ENCODE assay signal across 9 cellular contexts in genomic region chr14:100159865-100160533, GRCh38. TPM values are rescaled to one million over a fixed set of nuclear protein-coding genes. Genes with fewer than 3 reads are reported as not detected.
DNase-seq lines count a peak whose midpoint lies in the region; ATAC-seq and TF ChIP-seq lines count a peak whose summit lies in the region.
"Had no signal": no experiment of that assay in that cellular context is flagged by ENCODE, and none has a peak within 500 bp of the region (broad histone marks: within the 10 kb centered on the region; RNA-seq: fewer than 3 reads in every experiment).

No MANE protein-coding gene starts in this region.

- H3K9ac ChIP-seq in NT2/D1 (ENCODE audit: insufficient read length, low read depth) = no peak overlapping the region
- H3K9ac ChIP-seq: KMS-11 had no signal

- peaks cover 6% of the 10 kb centered on the region for H3K4me1 Mint-ChIP-seq in activated CD4-positive, alpha-beta T cell treated with anti-CD3 and anti-CD28 coated beads for 36 hours
- H3K4me1 Mint-ChIP-seq in stimulated activated effector memory CD8-positive, alpha-beta T cell treated with anti-CD3 and anti-CD28 coated beads, Interleukin-12 subunit alpha, Interleukin-12 subunit beta, amount 100 ng/mL, for 72 hours = no peaks in the 10 kb centered on the region

- H3K27me3 Mint-ChIP-seq in activated CD4-positive, alpha-beta T cell treated with anti-CD3 and anti-CD28 coated beads for 36 hours = peaks cover 17% of the 10 kb centered on the region

- intact Hi-C loops in activated CD4-positive, alpha-beta T cell treated with anti-CD3 and anti-CD28 coated beads for 36 hours (cut with DNase I, micrococcal nuclease) = loop anchor here in 1 of 2 experiments (1.0 to 10.0 kb wide), 7 partner anchors 32 to 365 kb away; partner anchors contain the start of gene EML1

- no peak for DNase-seq in activated CD4-positive, alpha-beta T cell treated with anti-CD3 and anti-CD28 coated beads for 36 hours
- DNase-seq in activated CD4-positive, alpha-beta T cell treated with anti-CD3 and anti-CD28 coated beads, Interleukin-2, amount 50 U/mL, for 48 hours = no peak
- DNase-seq in NT2/D1 (ENCODE audit: low read depth, low spot score) (no peak), right atrium auricular region (ENCODE audit: low spot score) (no peak), activated gamma-delta T cell treated with Interleukin-2 at 50 U/mL for 16 hours (no peak)
- DNase-seq in stimulated activated effector memory CD8-positive, alpha-beta T cell treated with anti-CD3 and anti-CD28 coated beads, Interleukin-12 subunit alpha, Interleukin-12 subunit beta, amount 100 ng/mL, for 72 hours (ENCODE audit: low spot score in 2 of 2) = no peak

- ATAC-seq in activated CD4-positive, alpha-beta T cell treated with anti-CD3 and anti-CD28 coated beads for 36 hours = peak; percentile 39
- peak; percentile 17 for ATAC-seq in stimulated activated effector memory CD8-positive, alpha-beta T cell treated with anti-CD3 and anti-CD28 coated beads, Interleukin-12 subunit alpha, Interleukin-12 subunit beta, amount 100 ng/mL, for 72 hours
- no peak for ATAC-seq in HG03565 (IDR thresholded peaks at IDR 0.05; ENCODE audit: unreplicated experiment)
- no peak for ATAC-seq in GM21526 (IDR thresholded peaks at IDR 0.05; ENCODE audit: low FRiP score, unreplicated experiment)

- H3K4me3 ChIP-seq in NT2/D1 (ENCODE audit: insufficient read length, low read depth) = peak overlapping the region; percentile 28
- peak overlapping the region; percentile 4 to 48 for H3K4me3 ChIP-seq in right atrium auricular region

- H3K36me3 ChIP-seq in NT2/D1 (ENCODE audit: insufficient read depth, insufficient read length, low read length) = no peaks in the 10 kb centered on the region
- H3K36me3 ChIP-seq in right atrium auricular region = no peaks in the 10 kb centered on the region

- no peak overlapping the region for H3K27ac Mint-ChIP-seq in activated CD4-positive, alpha-beta T cell treated with anti-CD3 and anti-CD28 coated beads for 36 hours
- H3K27ac Mint-ChIP-seq in stimulated activated effector memory CD8-positive, alpha-beta T cell treated with anti-CD3 and anti-CD28 coated beads, Interleukin-12 subunit alpha, Interleukin-12 subunit beta, amount 100 ng/mL, for 72 hours = no peak overlapping the region

- H3K4me1 ChIP-seq in NT2/D1 (ENCODE audit: insufficient read depth, insufficient read length) (peaks cover 7% of the 10 kb centered on the region), right atrium auricular region (peaks cover 0 to 17% of the 10 kb centered on the region in 2 donors)

- H3K27me3 ChIP-seq in NT2/D1 (ENCODE audit: insufficient read depth, insufficient read length) = peaks cover 54% of the 10 kb centered on the region
- H3K27me3 ChIP-seq in right atrium auricular region = peaks cover 11 to 18% of the 10 kb centered on the region in 2 donors

- H3K9me3 ChIP-seq in NT2/D1 (ENCODE audit: insufficient read depth, low read length) (no peaks in the 10 kb centered on the region), right atrium auricular region (peaks cover 0 to 5% of the 10 kb centered on the region in 2 donors)

- CTCF ChIA-PET in activated CD4-positive, alpha-beta T cell treated with anti-CD3 and anti-CD28 coated beads for 36 hours (lab: Charles Lee) = interaction anchor here (1.8 kb wide), 1 partner anchor 33 kb away, joined by 7 read pairs; no protein-coding TSS in a partner anchor

- peaks cover 3% of the 10 kb centered on the region for H3K36me3 Mint-ChIP-seq in activated CD4-positive, alpha-beta T cell treated with anti-CD3 and anti-CD28 coated beads for 36 hours (ENCODE audit: low read depth)
- peaks cover 3% of the 10 kb centered on the region for H3K36me3 Mint-ChIP-seq in stimulated activated effector memory CD8-positive, alpha-beta T cell treated with anti-CD3 and anti-CD28 coated beads, Interleukin-12 subunit alpha, Interleukin-12 subunit beta, amount 100 ng/mL, for 72 hours

- H3K27ac ChIP-seq in right atrium auricular region = no peak overlapping the region
- H3K27ac ChIP-seq: KMS-11 had no signal

- H3K4me3 Mint-ChIP-seq in activated CD4-positive, alpha-beta T cell treated with anti-CD3 and anti-CD28 coated beads for 36 hours = peak overlapping the region; percentile 26
- H3K4me3 Mint-ChIP-seq in stimulated activated effector memory CD8-positive, alpha-beta T cell treated with anti-CD3 and anti-CD28 coated beads, Interleukin-12 subunit alpha, Interleukin-12 subunit beta, amount 100 ng/mL, for 72 hours = peak overlapping the region; percentile 52

- H3K9me3 Mint-ChIP-seq in activated CD4-positive, alpha-beta T cell treated with anti-CD3 and anti-CD28 coated beads for 36 hours (ENCODE audit: low read depth) = peaks cover 3% of the 10 kb centered on the region
- H3K9me3 Mint-ChIP-seq in stimulated activated effector memory CD8-positive, alpha-beta T cell treated with anti-CD3 and anti-CD28 coated beads, Interleukin-12 subunit alpha, Interleukin-12 subunit beta, amount 100 ng/mL, for 72 hours = peaks cover 3% of the 10 kb centered on the region

- POLR2A ChIA-PET in activated CD4-positive, alpha-beta T cell treated with anti-CD3 and anti-CD28 coated beads for 36 hours (lab: Charles Lee) = interaction anchor here (0.6 kb wide), 2 partner anchors 118 to 215 kb away, joined by 3 to 4 read pairs; a partner anchor contains a TSS

- TF ChIP-seq CTCF in right atrium auricular region (IDR thresholded peaks at IDR 0.05) = no peak

RNA-seq across cellular contexts. Expression of gene DEGS2, which starts 0.6 kb away (rescaled TPM):
- 1 to 10 TPM; 2.6 to 2.8 TPM for total RNA-seq in activated CD4-positive, alpha-beta T cell treated with anti-CD3 and anti-CD28 coated beads for 36 hours
- total RNA-seq in right atrium auricular region = not detected

Comparison
In these comparisons a context has a peak if more than half of its experiments do, and no peak if none do; other contexts are left out.
1. ATAC-seq: peak in activated CD4-positive, alpha-beta T cell treated with anti-CD3 and anti-CD28 coated beads for 36 hours (single experiment) and stimulated activated effector memory CD8-positive, alpha-beta T cell treated with anti-CD3 and anti-CD28 coated beads, Interleukin-12 subunit alpha, Interleukin-12 subunit beta, amount 100 ng/mL, for 72 hours (single experiment); none in HG03565 (single experiment) and GM21526 (single experiment).